9 cellular contexts compared by ENCODE assay signal in genomic region chr5:77850536-77851228, GRCh38.
A peak's percentile ranks its signal among the peaks of the same experiment; 100 is the strongest.
DNase-seq lines count a peak whose midpoint lies in the region; ATAC-seq and TF ChIP-seq lines count a peak whose summit lies in the region.
"Had no signal": no experiment of that assay in that cellular context is flagged by ENCODE, and none has a peak within 500 bp of the region (broad histone marks: within the 10 kb centered on the region; RNA-seq: fewer than 3 reads in every experiment).

No MANE protein-coding gene starts in this region.

- H3K27ac ChIP-seq in hepatocyte: no peak overlapping the region
- H3K27ac ChIP-seq: PC-9 had no signal

- peaks cover 29% of the 10 kb centered on the region for H3K27me3 ChIP-seq in hepatocyte

- CTCF ChIA-PET in activated CD8-positive, alpha-beta T cell treated with anti-CD3 and anti-CD28 coated beads for 36 hours (lab: Charles Lee): no interaction called here
- CTCF ChIA-PET in HEK293T (lab: Yijun Ruan, JAX): no interaction called here

- H3K79me2 ChIP-seq in hepatocyte: no peaks in the 10 kb centered on the region

- DNase-seq in ELF-1 (ENCODE audit: low read depth, low spot score): peak; percentile 85
- DNase-seq in activated CD8-positive, alpha-beta T cell treated with anti-CD3 and anti-CD28 coated beads for 36 hours: no peak
- DNase-seq in hepatocyte (ENCODE audit: low spot score): no peak
- peak; percentile 12 for DNase-seq in renal cortical epithelial cell (ENCODE audit: low read depth)
- no peak for DNase-seq in NCI-H1105 treated with DMSO at 0.1 percent for 48 hours (lab: John Stamatoyannopoulos, UW)
- no peak for DNase-seq in HEK293T (ENCODE audit: extremely low spot score)
- DNase-seq: PC-9 had no signal

- H3K36me3 Mint-ChIP-seq in activated CD8-positive, alpha-beta T cell treated with anti-CD3 and anti-CD28 coated beads for 36 hours (ENCODE audit: low read depth): no peaks in the 10 kb centered on the region

- no peaks in the 10 kb centered on the region for H3K9me3 Mint-ChIP-seq in activated CD8-positive, alpha-beta T cell treated with anti-CD3 and anti-CD28 coated beads for 36 hours

- H3K4me2 ChIP-seq in hepatocyte: peak overlapping the region; percentile 100
- H3K4me2 ChIP-seq: PC-9 had no signal

- POLR2A ChIA-PET in activated CD8-positive, alpha-beta T cell treated with anti-CD3 and anti-CD28 coated beads for 36 hours (lab: Charles Lee): no interaction called here
- POLR2A ChIA-PET in HEK293T (lab: Yijun Ruan, JAX): no interaction called here

- no peak overlapping the region for H3K4me3 ChIP-seq in hepatocyte
- H3K4me3 ChIP-seq: PC-9 had no signal

- H3K36me3 ChIP-seq in hepatocyte (replicated peaks; ENCODE audit: insufficient read depth, low read depth): no peaks in the 10 kb centered on the region

- H3K9me2 ChIP-seq in hepatocyte (replicated peaks; ENCODE audit: insufficient read depth): no peaks in the 10 kb centered on the region

- H3K27me3 Mint-ChIP-seq in activated CD8-positive, alpha-beta T cell treated with anti-CD3 and anti-CD28 coated beads for 36 hours: peaks cover 36% of the 10 kb centered on the region

- 60% methylated on average over 37 of the region's 37 CpGs for WGBS in hepatocyte (ENCODE audit: low lambda C conversion rate, missing lambda C conversion rate)

- H3K4me1 Mint-ChIP-seq in activated CD8-positive, alpha-beta T cell treated with anti-CD3 and anti-CD28 coated beads for 36 hours (ENCODE audit: low read depth): peaks cover 11% of the 10 kb centered on the region

- H3K27ac Mint-ChIP-seq in activated CD8-positive, alpha-beta T cell treated with anti-CD3 and anti-CD28 coated beads for 36 hours: no peak overlapping the region

- H4K20me1 ChIP-seq in hepatocyte (ENCODE audit: insufficient read depth, poor library complexity, severe bottlenecking): no peaks in the 10 kb centered on the region

- no peak for TF ChIP-seq CTCF in activated CD8-positive, alpha-beta T cell treated with anti-CD3 and anti-CD28 coated beads for 36 hours (IDR thresholded peaks at IDR 0.05)
- TF ChIP-seq CTCF in hepatocyte (IDR thresholded peaks at IDR 0.05; ENCODE audit: poor library complexity): no peak

- peak overlapping the region; percentile 98 for H2AFZ ChIP-seq in hepatocyte
- H2AFZ ChIP-seq: PC-9 had no signal

- no peaks in the 10 kb centered on the region for H3K9me3 ChIP-seq in hepatocyte (ENCODE audit: low read depth)

- intact Hi-C loops in activated CD8-positive, alpha-beta T cell treated with anti-CD3 and anti-CD28 coated beads for 36 hours (cut with micrococcal nuclease): loop anchor here (10.0 kb wide), 1 partner anchor 124 kb away; no protein-coding TSS in a partner anchor

- H3K4me3 Mint-ChIP-seq in activated CD8-positive, alpha-beta T cell treated with anti-CD3 and anti-CD28 coated beads for 36 hours: peak overlapping the region; percentile 20

- ATAC-seq in activated CD8-positive, alpha-beta T cell treated with anti-CD3 and anti-CD28 coated beads for 36 hours: no peak
- ATAC-seq in HG02938 (IDR thresholded peaks at IDR 0.05; ENCODE audit: unreplicated experiment) (no peak), GM21528 (IDR thresholded peaks at IDR 0.05; ENCODE audit: low FRiP score, unreplicated experiment) (no peak)

- no peaks in the 10 kb centered on the region for H3K4me1 ChIP-seq in hepatocyte (ENCODE audit: insufficient read depth)

TF ChIP-seq in HEK293T, 16 proteins besides CTCF, POLR2A, EP300 and RAD21:
- TF ChIP-seq FOXM1 (IDR thresholded peaks at IDR 0.05; ENCODE audit: borderline replicate concordance) (no peak), NFRKB (IDR thresholded peaks at IDR 0.05) (no peak), SUZ12 (IDR thresholded peaks at IDR 0.05) (no peak), SP1 (IDR thresholded peaks at IDR 0.05) (no peak), PKNOX1 (IDR thresholded peaks at IDR 0.05) (no peak)
TF ChIP-seq in HEK293T: peak in this region for 0.

Comparison
In these comparisons a context has a peak if more than half of its experiments do, and no peak if none do; other contexts are left out.
1. DNase-seq: peak in ELF-1 (single experiment) and renal cortical epithelial cell (single experiment); none in activated CD8-positive, alpha-beta T cell treated with anti-CD3 and anti-CD28 coated beads for 36 hours (single experiment), hepatocyte (single experiment), NCI-H1105 treated with DMSO at 0.1 percent for 48 hours (single experiment) and HEK293T (single experiment).